13 cellular contexts compared by ENCODE assay signal in genomic region chr3:178551916-178552321, GRCh38. TPM values are rescaled to one million over a fixed set of nuclear protein-coding genes. Genes with fewer than 3 reads are reported as not detected.
DNase-seq lines count a peak whose midpoint lies in the region; FAIRE-seq and TF ChIP-seq lines count a peak whose summit lies in the region.
"Had no signal": no experiment of that assay in that cellular context is flagged by ENCODE, and none has a peak within 500 bp of the region (broad histone marks: within the 10 kb centered on the region; RNA-seq: fewer than 3 reads in every experiment).

No MANE protein-coding gene starts in this region.

- intact Hi-C loops in posterior vena cava (cut with DNase I) = no loop called here

- 61 to 80% (median 69%) methylated on average over 7 of the region's 7 CpGs for WGBS in small intestine, 3 donors

- no peak for TF ChIP-seq CTCF in fibroblast of pulmonary artery (IDR thresholded peaks at IDR 0.05; ENCODE audit: low read length, missing control alignments)

- H3K4me1 ChIP-seq in small intestine (ENCODE audit: control insufficient read depth in 2 of 2, insufficient read depth in 1 of 2, low read depth in 1 of 2, low read length in 1 of 2) = no peaks in the 10 kb centered on the region
- H3K4me1 ChIP-seq: body of pancreas had no signal

- no peaks in the 10 kb centered on the region for H3K27me3 ChIP-seq in small intestine (ENCODE audit: control insufficient read depth in 2 of 2, insufficient read depth in 2 of 2, low read length in 2 of 2)
- H3K27me3 ChIP-seq: body of pancreas had no signal

- no peak for FAIRE-seq in small intestine (lab: Jason Lieb, UNC)

- H3K9me3 ChIP-seq in small intestine (ENCODE audit: control insufficient read depth, low read depth) = no peaks in the 10 kb centered on the region
- H3K9me3 ChIP-seq: body of pancreas had no signal

- H3K27ac ChIP-seq in small intestine (ENCODE audit: low read depth in 1 of 2, low read length in 1 of 2) = no peak overlapping the region
- H3K27ac ChIP-seq: body of pancreas, VCaP had no signal

- no peaks in the 10 kb centered on the region for H3K36me3 ChIP-seq in small intestine (ENCODE audit: control insufficient read depth in 2 of 2, insufficient read depth in 2 of 2, low read length in 2 of 2)

- H3K4me3 ChIP-seq in fibroblast of pulmonary artery (replicated peaks; ENCODE audit: low read depth, low read length) = no peak overlapping the region
- no peak overlapping the region for H3K4me3 ChIP-seq in small intestine (ENCODE audit: low read depth in 1 of 2, low read length in 2 of 2)
- H3K4me3 ChIP-seq: body of pancreas had no signal

- peak; percentile 59 for DNase-seq in HT1080 (ENCODE audit: low read depth)
- peak; percentile 83 for DNase-seq in RPMI7951 (ENCODE audit: low read depth)
- peak; percentile 88 for DNase-seq in fibroblast of pulmonary artery (ENCODE audit: low read depth)
- peak; percentile 4 for DNase-seq in small intestine
- DNase-seq in NCI-H187 treated with DMSO at 0.1 percent for 48 hours (lab: John Stamatoyannopoulos, UW) = no peak
- no peak for DNase-seq in posterior vena cava (ENCODE audit: low spot score)
- no peak for DNase-seq in SHP77 (lab: John Stamatoyannopoulos, UW)
- DNase-seq: activated T-cell treated with anti-CD3 and anti-CD28 coated beads, Interleukin-2, amount 50 U/mL, for 4 hours; H7; NCI-H2081 treated with DMSO at 0.1 percent for 48 hours had no signal

RNA-seq across cellular contexts. Expression of gene KCNMB2, which starts 15.7 kb away (rescaled TPM):
- not detected in 2 replicates for total RNA-seq in HT1080 (2014; rRNA removed; shearing (Covaris generic))
- not detected in 2 replicates for polyA plus RNA-seq in HT1080 (2015; cell fraction: cytosol; rRNA removed)
- polyA plus RNA-seq in HT1080 (2015; cell fraction: nucleus; rRNA removed) = not detected in 2 replicates
- total RNA-seq in RPMI7951 (2014; rRNA removed; shearing (Covaris generic)) = 23.0 and 27.4 TPM in 2 replicates
- 1 to 10 TPM in 1 of 3 donors, under 1 TPM in 1, not detected in 1; 0.06 to 1.4 TPM for polyA plus RNA-seq in small intestine
- total RNA-seq in posterior vena cava = not detected
- total RNA-seq: activated T-cell treated with anti-CD3 and anti-CD28 coated beads, Interleukin-2, amount 50 U/mL, for 4 hours; H7; sciatic nerve had no signal

Comparison
In these comparisons a context has a peak if more than half of its experiments do, and no peak if none do; other contexts are left out.
1. DNase-seq: peak in HT1080 (single experiment), RPMI7951 (single experiment), fibroblast of pulmonary artery (single experiment) and small intestine (single experiment); none in NCI-H187 treated with DMSO at 0.1 percent for 48 hours (single experiment), posterior vena cava (single experiment) and SHP77 (0 of 2).
2. RNA of gene KCNMB2, which starts 15.7 kb away (total RNA-seq): 23.0 to 27.4 TPM in RPMI7951; not detected in HT1080 and not detected in posterior vena cava; every median in the first group is over 10 times any median in the second.